ENCODE assay signal across 8 cellular contexts in the genomic region with DNA sequence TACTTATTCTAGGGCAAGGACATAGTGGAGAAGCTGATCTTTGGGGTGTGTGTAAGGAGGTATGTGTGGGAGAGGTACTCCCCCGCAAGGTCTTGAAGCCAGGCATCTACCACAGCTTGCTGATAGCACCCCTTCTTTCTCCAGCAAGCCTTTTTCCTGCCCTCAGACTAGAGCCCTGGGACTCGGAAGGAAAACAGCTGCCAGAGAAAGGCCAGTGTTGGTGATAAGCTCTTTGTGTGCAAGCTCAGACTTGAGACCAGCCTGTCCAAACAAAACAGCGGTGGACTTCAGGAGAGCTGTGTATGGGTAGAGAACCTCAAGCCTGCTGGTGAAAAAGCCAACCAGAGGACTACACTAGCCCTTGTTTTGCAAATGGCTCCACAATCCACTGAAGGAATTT.
A peak's percentile ranks its signal among the peaks of the same experiment; 100 is the strongest.
DNase-seq lines count a peak whose midpoint lies in the region; ATAC-seq and TF ChIP-seq lines count a peak whose summit lies in the region.

No MANE protein-coding gene starts in this region.

- peaks cover 16% of the 10 kb centered on the region for H3K4me1 ChIP-seq in Loucy (ENCODE audit: insufficient read depth, low read length, poor library complexity, severe bottlenecking)
- no peaks in the 10 kb centered on the region for H3K4me1 ChIP-seq in mucosa of descending colon (ENCODE audit: low read depth)

- H3K4me2 ChIP-seq in Loucy (ENCODE audit: low read depth, low read length, poor library complexity, severe bottlenecking) = peak overlapping the region; percentile 63

- no peak for TF ChIP-seq CTCF in Loucy (conservative IDR thresholded peaks at IDR 0.05; ENCODE audit: low read length)
- TF ChIP-seq CTCF in epithelial cell of esophagus (IDR thresholded peaks at IDR 0.05; ENCODE audit: insufficient read depth, low read depth, low read length, missing control alignments) = no peak
- no peak for TF ChIP-seq CTCF in omental fat pad (IDR thresholded peaks at IDR 0.05)
- TF ChIP-seq CTCF in mucosa of descending colon (IDR thresholded peaks at IDR 0.05) = no peak

- DNase-seq in epithelial cell of esophagus (ENCODE audit: low read depth) (peak; percentile 88), omental fat pad (ENCODE audit: low spot score) (no peak), Ammon's horn (ENCODE audit: low spot score) (no peak), mucosa of descending colon (no peak)
- no peak for DNase-seq in stimulated activated naive CD8-positive, alpha-beta T cell treated with anti-CD3 and anti-CD28 coated beads, Interleukin-15, Interleukin-2, amounts not matched to agents 100 U/mL and 50 U/mL, for 24 hours

- no peak overlapping the region for H3K9ac ChIP-seq in Loucy (ENCODE audit: low read depth, low read length, poor library complexity, severe bottlenecking)

- no peaks in the 10 kb centered on the region for H3K79me2 ChIP-seq in Loucy (ENCODE audit: insufficient read depth, low read length)

- H3K4me3 ChIP-seq in Loucy (ENCODE audit: low read length, poor library complexity, severe bottlenecking) (no peak overlapping the region), epithelial cell of esophagus (ENCODE audit: low read length) (no peak overlapping the region), mucosa of descending colon (no peak overlapping the region)

- no peaks in the 10 kb centered on the region for H3K9me2 ChIP-seq in Loucy (replicated peaks; ENCODE audit: low read depth, low read length)

- ATAC-seq in GM18498 (IDR thresholded peaks at IDR 0.05; ENCODE audit: unreplicated experiment) (peak; percentile 29), omental fat pad (ENCODE audit: low FRiP score) (peak; percentile 23), HG03045 (IDR thresholded peaks at IDR 0.05; ENCODE audit: unreplicated experiment) (no peak), mucosa of descending colon (no peak)
- no peak for ATAC-seq in stimulated activated naive CD8-positive, alpha-beta T cell treated with anti-CD3 and anti-CD28 coated beads, Interleukin-15, Interleukin-2, amounts not matched to agents 100 U/mL and 50 U/mL, for 24 hours

- no peaks in the 10 kb centered on the region for H3K9me3 ChIP-seq in Loucy (ENCODE audit: insufficient read depth, low read depth, low read length)
- H3K9me3 ChIP-seq in mucosa of descending colon = no peaks in the 10 kb centered on the region

- H3K27me3 ChIP-seq in Loucy (ENCODE audit: insufficient read depth, low read length, poor library complexity, severe bottlenecking) = peaks cover 15% of the 10 kb centered on the region

- intact Hi-C loops in mucosa of descending colon (cut with DNase I, micrococcal nuclease) = loop anchor here in 1 of 2 donors (10.0 kb wide), 1 partner anchor 1085 kb away; no protein-coding TSS in a partner anchor

- no peaks in the 10 kb centered on the region for H3F3A ChIP-seq in Loucy (ENCODE audit: low read depth)

- H2AFZ ChIP-seq in Loucy (ENCODE audit: low read length) = no peak overlapping the region

- no peaks in the 10 kb centered on the region for H4K20me1 ChIP-seq in Loucy (ENCODE audit: insufficient read depth, low read length, poor library complexity, severe bottlenecking)

- H3K36me3 ChIP-seq in Loucy (ENCODE audit: insufficient read depth, low read length) (no peaks in the 10 kb centered on the region), mucosa of descending colon (ENCODE audit: low read depth) (no peaks in the 10 kb centered on the region)

Comparison
In these comparisons a context has a peak if more than half of its experiments do, and no peak if none do; other contexts are left out.
1. ATAC-seq: peak in GM18498 (single experiment) and omental fat pad (single experiment); none in HG03045 (single experiment), stimulated activated naive CD8-positive, alpha-beta T cell treated with anti-CD3 and anti-CD28 coated beads, Interleukin-15, Interleukin-2, amounts not matched to agents 100 U/mL and 50 U/mL, for 24 hours (single experiment) and mucosa of descending colon (single experiment).